In the genomic region with DNA sequence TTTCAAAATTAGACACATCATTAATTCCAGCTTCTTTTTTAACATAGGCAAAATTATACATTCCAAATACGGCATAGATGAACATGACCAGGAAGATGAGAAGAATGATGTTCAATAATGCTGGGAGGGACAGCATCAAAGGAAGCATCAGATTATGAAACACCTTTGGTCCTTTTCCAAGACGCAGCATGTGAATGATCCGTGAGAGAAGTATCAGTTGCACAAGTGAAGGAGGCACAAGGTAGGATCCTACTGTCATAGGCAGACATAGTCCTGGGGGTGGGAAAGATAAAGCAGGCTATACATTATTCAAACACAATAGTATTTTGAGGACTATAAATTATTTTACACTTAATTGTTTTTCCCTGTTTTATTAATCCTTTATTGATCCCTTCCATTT, we compare ENCODE assay signal across 9 cellular contexts.
"Had no signal": no experiment of that assay in that cellular context is flagged by ENCODE, and none has a peak within 500 bp of the region (broad histone marks: within the 10 kb centered on the region; RNA-seq: fewer than 3 reads in every experiment).

No MANE protein-coding gene starts in this region.

- FAIRE-seq: K562 had no signal

- DNase-seq: GM23248, GOT3, H7, HFFc6, IMR-90 had no signal

- H3K4me3 ChIP-seq: GM23248, HAP-1, K562 had no signal

- H2AFZ ChIP-seq: GM23248 had no signal

- H3K27ac ChIP-seq: GM23248, HL-60 had no signal

- H3K9me3 ChIP-seq: HAP-1 had no signal

- ATAC-seq: HCT116, K562 had no signal

- H3K9ac ChIP-seq: GM23248 had no signal

- H3K36me3 ChIP-seq: HAP-1 had no signal
